Comparison of ENCODE assay signal across 8 cellular contexts in the genomic region with DNA sequence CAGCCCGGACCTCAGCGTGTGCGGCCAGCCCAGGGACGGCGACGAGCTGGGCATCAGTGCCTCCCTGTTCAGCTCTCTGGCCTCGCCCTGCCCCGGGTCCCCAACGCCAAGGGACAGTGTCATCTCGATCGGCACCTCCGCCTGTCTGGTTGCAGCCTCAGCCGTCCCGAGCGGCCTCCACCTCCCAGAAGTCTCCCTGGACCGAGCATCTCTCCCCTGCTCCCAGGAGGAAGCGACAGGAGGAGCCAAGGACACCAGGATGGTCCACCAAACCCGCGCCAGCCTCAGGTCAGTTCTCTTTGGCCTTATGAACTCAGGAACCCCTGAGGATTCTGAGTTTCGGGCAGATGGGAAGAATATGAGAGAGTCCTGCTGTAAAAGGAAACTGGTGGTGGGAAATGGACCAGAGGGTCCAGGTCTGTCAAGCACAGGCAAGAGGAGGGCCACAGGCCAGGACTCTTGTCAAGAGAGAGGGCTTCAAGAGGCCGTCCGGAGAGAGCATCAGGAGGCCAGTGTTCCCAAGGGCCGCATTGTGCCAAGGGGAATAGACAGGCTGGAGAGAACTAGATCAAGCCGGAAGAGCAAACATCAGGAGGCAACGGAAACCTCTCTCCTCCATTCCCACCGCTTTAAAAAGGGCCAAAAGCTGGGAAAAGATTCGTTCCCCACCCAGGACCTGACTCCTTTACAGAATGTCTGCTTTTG. TPM values are rescaled to one million over a fixed set of nuclear protein-coding genes. Genes with fewer than 3 reads are reported as not detected.
DNase-seq lines count a peak whose midpoint lies in the region; ATAC-seq and TF ChIP-seq lines count a peak whose summit lies in the region.

No MANE protein-coding gene starts in this region.

- no peak for DNase-seq in left ventricle myocardium inferior
- DNase-seq in left ventricle myocardium superior: no peak
- DNase-seq in lower leg skin (ENCODE audit: low spot score in 2 of 2): peak in 1 of 2 donors; percentile 20
- DNase-seq in uterus: no peak
- DNase-seq in GM19238 (ENCODE audit: insufficient read length, low spot score): no peak
- no peak for DNase-seq in activated CD4-positive, alpha-beta T cell treated with anti-CD3 and anti-CD28 coated beads for 4 hours

- TF ChIP-seq CTCF in left ventricle myocardium inferior (IDR thresholded peaks at IDR 0.05; ENCODE audit: borderline replicate concordance) (no peak), lower leg skin (IDR thresholded peaks at IDR 0.05) (no peak), uterus (IDR thresholded peaks at IDR 0.05) (no peak)

- H3K27me3 ChIP-seq in left ventricle myocardium inferior (ENCODE audit: low read depth) (peaks cover 6% of the 10 kb centered on the region), uterus (no peaks in the 10 kb centered on the region)

- no peaks in the 10 kb centered on the region for H3K36me3 ChIP-seq in left ventricle myocardium inferior
- no peaks in the 10 kb centered on the region for H3K36me3 ChIP-seq in uterus

- H3K4me1 ChIP-seq in left ventricle myocardium inferior (peaks cover 43% of the 10 kb centered on the region), uterus (peaks cover 0 to 8% of the 10 kb centered on the region in 2 donors)

- intact Hi-C loops in left ventricle myocardium inferior (cut with micrococcal nuclease) (no loop called here), left ventricle myocardium superior (cut with micrococcal nuclease) (no loop called here), lower leg skin (cut with DNase I; ENCODE audit: low total_unique reads) (no loop called here), uterus (cut with DNase I; ENCODE audit: low total_unique reads) (no loop called here)

- H3K36me3 Mint-ChIP-seq in activated naive CD8-positive, alpha-beta T cell: peaks cover 7% of the 10 kb centered on the region

- H3K27ac ChIP-seq in left ventricle myocardium inferior (replicated peaks): no peak overlapping the region
- H3K27ac ChIP-seq in uterus: no peak overlapping the region

- no peak for TF ChIP-seq POLR2A in lower leg skin (IDR thresholded peaks at IDR 0.05)
- TF ChIP-seq POLR2A in uterus (IDR thresholded peaks at IDR 0.05): no peak

- ATAC-seq in left ventricle myocardium superior (no peak), GM19395 (IDR thresholded peaks at IDR 0.05; ENCODE audit: unreplicated experiment) (no peak)

- H3K4me3 ChIP-seq in left ventricle myocardium inferior: peak overlapping the region; percentile 89
- H3K4me3 ChIP-seq in lower leg skin (ENCODE audit: low read depth, poor library complexity, severe bottlenecking): peak overlapping the region; percentile 48
- H3K4me3 ChIP-seq in uterus: peak overlapping the region; percentile 62 to 67

- H3K4me1 Mint-ChIP-seq in activated naive CD8-positive, alpha-beta T cell (ENCODE audit: low read depth): peaks cover 33% of the 10 kb centered on the region

- WGBS in lower leg skin, 2 donors: 20 to 26% methylated on average over 22 to 27 of the region's 27 CpGs

- no peak overlapping the region for H3K27ac Mint-ChIP-seq in activated naive CD8-positive, alpha-beta T cell

- H3K9me3 ChIP-seq in left ventricle myocardium inferior (replicated peaks) (no peaks in the 10 kb centered on the region), uterus (no peaks in the 10 kb centered on the region)

- no peaks in the 10 kb centered on the region for H3K9me3 Mint-ChIP-seq in activated naive CD8-positive, alpha-beta T cell (ENCODE audit: low read depth)

- H3K4me3 Mint-ChIP-seq in activated naive CD8-positive, alpha-beta T cell: peak overlapping the region; percentile 96

- H3K27me3 Mint-ChIP-seq in activated naive CD8-positive, alpha-beta T cell: peaks cover 1% of the 10 kb centered on the region

RNA-seq across cellular contexts. Expression of gene HASPIN, which starts 0.8 kb away (rescaled TPM):
- total RNA-seq in left ventricle myocardium inferior (0.33 TPM), left ventricle myocardium superior (0.45 TPM), lower leg skin (1 to 10 TPM in 3 of 4 donors, under 1 TPM in 1; 0.81 to 1.6 (median 1.4) TPM), uterus (1 to 10 TPM in 1 of 4 donors, not detected in 3; 2.0 TPM)

RNA-seq across cellular contexts. Expression of gene P2RX5, which starts 28.6 kb away (rescaled TPM):
- total RNA-seq in left ventricle myocardium inferior: 18.3 TPM
- total RNA-seq in left ventricle myocardium superior: 16.4 TPM
- under 1 TPM in 1 of 4 donors, not detected in 3; 0.89 TPM for total RNA-seq in lower leg skin
- 1 to 10 TPM in 2 of 4 donors, under 1 TPM in 2; 0.51 to 8.2 (median 1.1) TPM for total RNA-seq in uterus

RNA-seq across cellular contexts. Expression of gene EMC6, which starts 55.9 kb away (rescaled TPM):
- total RNA-seq in left ventricle myocardium inferior (57.0 TPM), left ventricle myocardium superior (63.4 TPM), lower leg skin (10 to 100 TPM in 2 of 4 donors, 1 to 10 TPM in 2; 5.6 to 19.3 (median 10.6) TPM), uterus (10 to 100 TPM in 3 of 4 donors, 1 to 10 TPM in 1; 7.1 to 34.7 (median 22.7) TPM)

RNA-seq across cellular contexts. Expression of gene TAX1BP3, which starts 56.1 kb away (rescaled TPM):
- 165 TPM for total RNA-seq in left ventricle myocardium inferior
- total RNA-seq in left ventricle myocardium superior: 167 TPM
- total RNA-seq in lower leg skin: 100 to 1,000 TPM in 3 of 4 donors, 10 to 100 TPM in 1; 90.5 to 181 (median 153) TPM
- 10 to 100 TPM; 44.7 to 98.7 (median 74.0) TPM for total RNA-seq in uterus
